20 cellular contexts compared by ENCODE assay signal in the genomic region with DNA sequence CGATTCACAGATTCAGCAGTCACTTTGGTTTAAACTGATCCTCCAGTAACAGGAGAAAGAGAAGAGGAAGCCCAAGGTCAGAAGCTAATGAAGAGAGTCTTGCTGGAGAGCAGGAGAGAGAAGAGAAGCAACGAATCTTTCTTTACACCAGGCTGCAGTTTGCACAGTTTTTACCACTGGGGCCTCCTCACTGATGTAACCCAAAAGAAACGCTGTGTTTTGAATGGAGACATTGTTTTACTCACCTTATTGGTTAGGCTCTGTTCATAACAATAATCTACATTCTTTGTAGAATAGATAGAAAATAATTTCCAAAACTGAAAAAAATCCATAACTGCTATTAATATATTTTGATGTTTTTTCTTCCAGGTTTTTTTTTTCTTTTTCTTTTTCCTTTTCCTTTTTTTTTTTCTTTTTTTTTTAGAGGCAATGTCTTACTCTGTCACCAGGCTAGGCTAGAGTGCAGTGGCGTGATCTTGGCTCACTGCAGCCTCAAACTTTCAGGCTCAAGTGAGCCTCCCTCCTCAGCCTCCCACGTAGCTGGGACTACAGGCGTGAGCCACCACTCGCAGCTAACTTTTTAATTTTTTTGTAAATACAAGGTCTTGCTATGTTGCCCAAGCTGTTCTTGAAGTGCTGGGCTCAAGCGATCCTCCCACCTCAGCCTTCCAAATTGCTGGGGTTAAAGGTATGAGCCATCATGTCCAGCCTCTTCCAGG. TPM values are rescaled to one million over a fixed set of nuclear protein-coding genes. Genes with fewer than 3 reads are reported as not detected.
"Had no signal": no experiment of that assay in that cellular context is flagged by ENCODE, and none has a peak within 500 bp of the region (broad histone marks: within the 10 kb centered on the region; RNA-seq: fewer than 3 reads in every experiment).

No MANE protein-coding gene starts in this region.

- H3K27ac ChIP-seq: suprapubic skin had no signal

- DNase-seq: activated CD4-positive, alpha-beta memory T cell treated with anti-CD3 and anti-CD28 coated beads for 36 hours; activated CD4-positive, alpha-beta T cell treated with anti-CD3 and anti-CD28 coated beads for 36 hours; activated CD8-positive, alpha-beta memory T cell treated with anti-CD3 and anti-CD28 coated beads, Interleukin-2, amount 10 ng/mL, durations not matched to agents 7 days and 5 days; activated naive CD4-positive, alpha-beta T cell treated with anti-CD3 and anti-CD28 coated beads, Interleukin-2, amount 50 U/mL, for 16 hours; activated T-cell treated with anti-CD3 and anti-CD28 coated beads, Interleukin-2, amount 50 U/mL, for 1 hour; left colon; posterior cingulate gyrus; retina; stimulated activated CD4-positive, alpha-beta T cell treated with anti-CD3 and anti-CD28 coated beads, Interleukin-15, amount 100 ng/mL, for 24 hours; stimulated activated CD4-positive, alpha-beta T cell treated with anti-CD3 and anti-CD28 coated beads, Interleukin-4, amount 100 ng/mL, for 4 hours; stimulated activated CD8-positive, alpha-beta memory T cell treated with anti-CD3 and anti-CD28 coated beads, Interleukin-4, amount 100 ng/mL, for 48 hours; stimulated activated naive CD8-positive, alpha-beta T cell treated with anti-CD3 and anti-CD28 coated beads, Interleukin-15, Interleukin-2, amounts not matched to agents 100 U/mL and 50 U/mL, for 24 hours had no signal

- H3K36me3 ChIP-seq: suprapubic skin had no signal

- H3K4me3 ChIP-seq: lung, suprapubic skin had no signal

- FAIRE-seq: colon, islet of Langerhans had no signal

- H3K9me3 ChIP-seq: suprapubic skin had no signal

RNA-seq across cellular contexts. Expression of gene LYZL1, which starts 27.6 kb away (rescaled TPM):
- total RNA-seq: activated CD4-positive, alpha-beta memory T cell treated with anti-CD3 and anti-CD28 coated beads for 36 hours; activated CD4-positive, alpha-beta T cell treated with anti-CD3 and anti-CD28 coated beads for 36 hours; activated CD8-positive, alpha-beta memory T cell treated with anti-CD3 and anti-CD28 coated beads, Interleukin-2, amount 10 ng/mL, durations not matched to agents 7 days and 5 days; left colon; lung; suprapubic skin; T-helper 2 cell treated with Interferon-gamma antibody and Interleukin-4, amounts not matched to agents 100 ng/mL and 5 ng/mL, for 36 hours; ureter had no signal
- polyA plus RNA-seq: adipose tissue, esophagus, lung had no signal
